In genomic region chr7:11373546-11374142, GRCh38 we compare ENCODE assay signal across 8 cellular contexts.
A peak's percentile ranks its signal among the peaks of the same experiment; 100 is the strongest.
DNase-seq lines count a peak whose midpoint lies in the region; ATAC-seq, FAIRE-seq and TF ChIP-seq lines count a peak whose summit lies in the region.

No MANE protein-coding gene starts in this region.

- DNase-seq in CD14-positive monocyte (ENCODE audit: low spot score) (no peak), HFF-Myc (ENCODE audit: extremely low read depth, low read depth) (no peak), Peyer's patch (no peak), glutamatergic neuron (no peak), GM12892 (ENCODE audit: insufficient read length) (no peak), omental fat pad (ENCODE audit: low spot score) (no peak)

- no peak for FAIRE-seq in GM12892 (lab: Jason Lieb, UNC)

- no peak overlapping the region for H3K27ac ChIP-seq in Peyer's patch

- H3K4me3 Mint-ChIP-seq in CD14-positive monocyte (no peak overlapping the region), glutamatergic neuron (ENCODE audit: unreplicated experiment) (no peak overlapping the region)

- no peaks in the 10 kb centered on the region for H3K4me1 Mint-ChIP-seq in CD14-positive monocyte
- no peaks in the 10 kb centered on the region for H3K4me1 Mint-ChIP-seq in glutamatergic neuron (ENCODE audit: low read depth, unreplicated experiment)

- H3K27me3 Mint-ChIP-seq in CD14-positive monocyte (ENCODE audit: low read depth in 3 of 3) (no peaks in the 10 kb centered on the region), glutamatergic neuron (ENCODE audit: unreplicated experiment) (no peaks in the 10 kb centered on the region)

- no peaks in the 10 kb centered on the region for H3K27me3 ChIP-seq in Peyer's patch

- no peak for TF ChIP-seq POLR2A in Peyer's patch (IDR thresholded peaks at IDR 0.05)
- TF ChIP-seq POLR2A in GM12892 (IDR thresholded peaks at IDR 0.05; ENCODE audit: low read depth, low read length), result no peak

- H3K4me1 ChIP-seq in Peyer's patch, result peaks cover 0 to 5% (median 0%) of the 10 kb centered on the region in 4 donors

- no peak overlapping the region for H3K27ac Mint-ChIP-seq in CD14-positive monocyte
- no peak overlapping the region for H3K27ac Mint-ChIP-seq in glutamatergic neuron (ENCODE audit: unreplicated experiment)

- no peaks in the 10 kb centered on the region for H3K9me3 Mint-ChIP-seq in CD14-positive monocyte
- H3K9me3 Mint-ChIP-seq in glutamatergic neuron (ENCODE audit: unreplicated experiment), result no peaks in the 10 kb centered on the region

- H3K4me3 ChIP-seq in HFF-Myc (replicated peaks; ENCODE audit: low read depth, low read length) (no peak overlapping the region), Peyer's patch (no peak overlapping the region)

- ATAC-seq in GM19467 (IDR thresholded peaks at IDR 0.05; ENCODE audit: unreplicated experiment) (no peak), GM21360 (IDR thresholded peaks at IDR 0.05; ENCODE audit: unreplicated experiment) (no peak), omental fat pad (ENCODE audit: low FRiP score) (no peak)

- intact Hi-C loops in CD14-positive monocyte (cut with micrococcal nuclease), result no loop called here

- H3K36me3 ChIP-seq in Peyer's patch, result no peaks in the 10 kb centered on the region

- no peaks in the 10 kb centered on the region for H3K9me3 ChIP-seq in Peyer's patch

- TF ChIP-seq CTCF in CD14-positive monocyte (IDR thresholded peaks at IDR 0.05) (peak; percentile 46), HFF-Myc (IDR thresholded peaks at IDR 0.05; ENCODE audit: low read depth, low read length, missing control alignments) (peak; percentile 36), Peyer's patch (IDR thresholded peaks at IDR 0.05) (peak in 4 of 6 experiments; percentile 32 to 60 (median 60)), glutamatergic neuron (IDR thresholded peaks at IDR 0.05; ENCODE audit: partially characterized antibody, unreplicated experiment) (peak; percentile 76), omental fat pad (IDR thresholded peaks at IDR 0.05) (no peak)

- H3K36me3 Mint-ChIP-seq in CD14-positive monocyte, result no peaks in the 10 kb centered on the region
- H3K36me3 Mint-ChIP-seq in glutamatergic neuron (ENCODE audit: unreplicated experiment), result no peaks in the 10 kb centered on the region

Comparison
In these comparisons a context has a peak if more than half of its experiments do, and no peak if none do; other contexts are left out.
1. CTCF ChIP-seq: peak in CD14-positive monocyte (single experiment), HFF-Myc (single experiment), Peyer's patch (4 of 6) and glutamatergic neuron (single experiment); none in omental fat pad (0 of 3).